In genomic region chr18:35236964-35237363, GRCh38 we compare ENCODE assay signal across 25 cellular contexts. TPM values are rescaled to one million over a fixed set of nuclear protein-coding genes. Genes with fewer than 3 reads are reported as not detected.
DNase-seq lines count a peak whose midpoint lies in the region; ATAC-seq and TF ChIP-seq lines count a peak whose summit lies in the region.
"Had no signal": no experiment of that assay in that cellular context is flagged by ENCODE, and none has a peak within 500 bp of the region (broad histone marks: within the 10 kb centered on the region; RNA-seq: fewer than 3 reads in every experiment).

No MANE protein-coding gene starts in this region.

- H3K4me3 Mint-ChIP-seq in activated naive CD4-positive, alpha-beta T cell treated with anti-CD3 and anti-CD28 coated beads for 36 hours = no peak overlapping the region
- H3K4me3 Mint-ChIP-seq in glutamatergic neuron (ENCODE audit: unreplicated experiment) = no peak overlapping the region
- H3K4me3 Mint-ChIP-seq: activated naive CD8-positive, alpha-beta T cell; CD4-positive, alpha-beta T cell; nephron progenitor cell; stimulated activated naive B cell treated with anti-CD40 and anti-IgM and Interleukin-4, amounts not matched to agents 10 μg/mL and 1 μg/mL and 100 μg/mL, for 72 hours had no signal

- H3K36me3 Mint-ChIP-seq in activated naive CD4-positive, alpha-beta T cell treated with anti-CD3 and anti-CD28 coated beads for 36 hours (ENCODE audit: low read depth) = no peaks in the 10 kb centered on the region
- no peaks in the 10 kb centered on the region for H3K36me3 Mint-ChIP-seq in glutamatergic neuron (ENCODE audit: unreplicated experiment)
- H3K36me3 Mint-ChIP-seq: activated naive CD8-positive, alpha-beta T cell; stimulated activated naive B cell treated with anti-CD40 and anti-IgM and Interleukin-4, amounts not matched to agents 10 μg/mL and 1 μg/mL and 100 μg/mL, for 72 hours had no signal

- ATAC-seq in GM18870 (IDR thresholded peaks at IDR 0.05; ENCODE audit: unreplicated experiment) = no peak
- ATAC-seq: A549; pancreas; stimulated activated naive B cell treated with anti-CD40 and anti-IgM and Interleukin-4, amounts not matched to agents 10 μg/mL and 1 μg/mL and 100 μg/mL, for 72 hours had no signal

- DNase-seq in NCI-H345 (lab: John Stamatoyannopoulos, UW) (peak; percentile 9), NCI-H345 treated with DMSO at 0.1 percent for 48 hours (lab: John Stamatoyannopoulos, UW; ENCODE audit: unreplicated experiment) (no peak), NCI-H774 (lab: John Stamatoyannopoulos, UW) (peak; percentile 23), globus pallidus (ENCODE audit: low spot score) (peak; percentile 77), glutamatergic neuron (no peak)
- no peak for DNase-seq in activated naive CD4-positive, alpha-beta T cell treated with anti-CD3 and anti-CD28 coated beads for 36 hours
- DNase-seq: activated CD4-positive, alpha-beta T cell treated with anti-CD3 and anti-CD28 coated beads for 4 hours; activated T-cell treated with anti-CD3 and anti-CD28 coated beads for 4 hours; AML-193; CD4-positive, alpha-beta T cell; mammary epithelial cell; NCI-H2171 treated with DMSO at 0.1 percent for 48 hours; NCI-H524; nephron progenitor cell; pancreas; Right ventricle myocardium superior; small intestine; stimulated activated naive B cell treated with anti-CD40 and anti-IgM and Interleukin-4, amounts not matched to agents 10 μg/mL and 1 μg/mL and 100 μg/mL, for 72 hours; SW 1271; testis had no signal

- intact Hi-C loops in activated naive CD4-positive, alpha-beta T cell treated with anti-CD3 and anti-CD28 coated beads for 36 hours (cut with micrococcal nuclease) = no loop called here

- no peak overlapping the region for H3K27ac Mint-ChIP-seq in activated naive CD4-positive, alpha-beta T cell treated with anti-CD3 and anti-CD28 coated beads for 36 hours
- no peak overlapping the region for H3K27ac Mint-ChIP-seq in glutamatergic neuron (ENCODE audit: unreplicated experiment)
- H3K27ac Mint-ChIP-seq: activated naive CD8-positive, alpha-beta T cell; CD4-positive, alpha-beta T cell; nephron progenitor cell; stimulated activated naive B cell treated with anti-CD40 and anti-IgM and Interleukin-4, amounts not matched to agents 10 μg/mL and 1 μg/mL and 100 μg/mL, for 72 hours had no signal

- H3K27me3 Mint-ChIP-seq in activated naive CD4-positive, alpha-beta T cell treated with anti-CD3 and anti-CD28 coated beads for 36 hours (ENCODE audit: low read depth) = no peaks in the 10 kb centered on the region
- H3K27me3 Mint-ChIP-seq in glutamatergic neuron (ENCODE audit: unreplicated experiment) = no peaks in the 10 kb centered on the region
- H3K27me3 Mint-ChIP-seq: activated naive CD8-positive, alpha-beta T cell; CD4-positive, alpha-beta T cell; stimulated activated naive B cell treated with anti-CD40 and anti-IgM and Interleukin-4, amounts not matched to agents 10 μg/mL and 1 μg/mL and 100 μg/mL, for 72 hours had no signal

- no peak for TF ChIP-seq CTCF in glutamatergic neuron (IDR thresholded peaks at IDR 0.05; ENCODE audit: partially characterized antibody, unreplicated experiment)

- peaks cover 8% of the 10 kb centered on the region for H3K4me1 Mint-ChIP-seq in activated naive CD4-positive, alpha-beta T cell treated with anti-CD3 and anti-CD28 coated beads for 36 hours (ENCODE audit: low read depth)
- no peaks in the 10 kb centered on the region for H3K4me1 Mint-ChIP-seq in glutamatergic neuron (ENCODE audit: low read depth, unreplicated experiment)
- H3K4me1 Mint-ChIP-seq: stimulated activated naive B cell treated with anti-CD40 and anti-IgM and Interleukin-4, amounts not matched to agents 10 μg/mL and 1 μg/mL and 100 μg/mL, for 72 hours had no signal

- peak overlapping the region; percentile 91 for H3K27ac ChIP-seq in temporal lobe (ENCODE audit: low read depth, low read length)
- H3K27ac ChIP-seq: A549, breast epithelium, pancreas, testis had no signal

- CTCF ChIA-PET in activated naive CD4-positive, alpha-beta T cell treated with anti-CD3 and anti-CD28 coated beads for 36 hours (lab: Charles Lee) = no interaction called here

- H3K9me3 Mint-ChIP-seq in activated naive CD4-positive, alpha-beta T cell treated with anti-CD3 and anti-CD28 coated beads for 36 hours = no peaks in the 10 kb centered on the region
- H3K9me3 Mint-ChIP-seq in glutamatergic neuron (ENCODE audit: unreplicated experiment) = peaks cover 2% of the 10 kb centered on the region
- H3K9me3 Mint-ChIP-seq: CD4-positive, alpha-beta T cell; nephron progenitor cell; stimulated activated naive B cell treated with anti-CD40 and anti-IgM and Interleukin-4, amounts not matched to agents 10 μg/mL and 1 μg/mL and 100 μg/mL, for 72 hours had no signal

RNA-seq across cellular contexts. Expression of gene ZNF397, which starts 3.9 kb away (rescaled TPM):
- total RNA-seq in temporal lobe (35.9 TPM), glutamatergic neuron (ENCODE audit: unreplicated experiment) (35.9 TPM)
- total RNA-seq in activated naive CD4-positive, alpha-beta T cell treated with anti-CD3 and anti-CD28 coated beads for 36 hours = 10 to 100 TPM; 22.6 to 23.2 TPM

RNA-seq across cellular contexts. Expression of gene ZSCAN30, which starts 53.1 kb away (rescaled TPM):
- total RNA-seq in temporal lobe = 15.5 TPM
- total RNA-seq in activated naive CD4-positive, alpha-beta T cell treated with anti-CD3 and anti-CD28 coated beads for 36 hours = 10 to 100 TPM; 12.0 to 14.3 TPM
- total RNA-seq in glutamatergic neuron (ENCODE audit: unreplicated experiment) = 41.0 TPM

Comparison
In these comparisons a context has a peak if more than half of its experiments do, and no peak if none do; other contexts are left out.
1. DNase-seq: peak in NCI-H345 (single experiment), NCI-H774 (single experiment) and globus pallidus (single experiment); none in NCI-H345 treated with DMSO at 0.1 percent for 48 hours (single experiment), activated naive CD4-positive, alpha-beta T cell treated with anti-CD3 and anti-CD28 coated beads for 36 hours (single experiment) and glutamatergic neuron (single experiment).